ENCODE assay signal across 15 cellular contexts in the genomic region with DNA sequence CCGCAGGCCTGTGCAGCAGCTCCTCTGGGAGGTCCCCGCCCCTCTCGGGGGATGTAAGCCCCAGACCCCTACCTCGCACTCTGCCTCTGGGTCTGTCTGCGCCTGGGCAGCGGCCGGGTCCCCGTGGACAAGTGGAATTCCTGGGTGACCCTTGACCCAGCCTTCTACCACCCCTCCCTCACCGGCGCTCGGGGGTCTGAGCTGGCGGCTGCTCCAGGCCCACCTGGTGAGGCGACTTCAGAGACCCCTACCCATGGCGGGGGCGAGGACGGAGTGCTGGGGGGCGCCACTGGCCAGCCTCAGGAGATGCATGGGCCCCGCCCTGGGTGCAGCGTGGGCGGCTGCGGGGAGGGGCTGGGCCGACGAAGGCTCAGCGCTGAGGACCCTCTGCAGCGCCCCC. TPM values are rescaled to one million over a fixed set of nuclear protein-coding genes. Genes with fewer than 3 reads are reported as not detected.
DNase-seq lines count a peak whose midpoint lies in the region; ATAC-seq and TF ChIP-seq lines count a peak whose summit lies in the region.
"Not testable (repeated sequence)": the region's sequence is repeated elsewhere in the genome, so short reads cannot be mapped to it uniquely, and the experiment has no call there.
"Had no signal": no experiment of that assay in that cellular context is flagged by ENCODE, and none has a peak within 500 bp of the region (broad histone marks: within the 10 kb centered on the region; RNA-seq: fewer than 3 reads in every experiment).

No MANE protein-coding gene starts in this region.

- not testable (repeated sequence) for H3K27ac ChIP-seq in right atrium auricular region; lung (ENCODE audit: low read depth in 1 of 2, low read length in 1 of 2); naive thymus-derived CD4-positive, alpha-beta T cell (ENCODE audit: low read depth, low read length); upper lobe of right lung

- CTCF ChIA-PET in naive thymus-derived CD4-positive, alpha-beta T cell (lab: Charles Lee) = not testable (repeated sequence)

- peaks cover 0 to 23% (median 6%) of the 10 kb centered on the region in 11 donors for H3K9me3 Mint-ChIP-seq in naive thymus-derived CD4-positive, alpha-beta T cell
- H3K9me3 Mint-ChIP-seq in stimulated activated naive CD8-positive, alpha-beta T cell treated with anti-CD3 and anti-CD28 coated beads, Interleukin-15, amount 100 ng/mL, for 72 hours = peaks cover 4 to 10% of the 10 kb centered on the region in 2 donors

- 65 to 74% methylated on average over 7 to 11 of the region's 25 CpGs for WGBS in lung, 2 donors

- H3K36me3 ChIP-seq in right atrium auricular region; lung (ENCODE audit: control insufficient read depth in 2 of 2, insufficient read depth in 2 of 2, low read length in 2 of 2); naive thymus-derived CD4-positive, alpha-beta T cell (ENCODE audit: control insufficient read depth in 2 of 3, insufficient read depth in 3 of 3, low read length in 3 of 3); upper lobe of right lung: not testable (repeated sequence)

- H3K4me3 Mint-ChIP-seq in naive thymus-derived CD4-positive, alpha-beta T cell; stimulated activated naive CD8-positive, alpha-beta T cell treated with anti-CD3 and anti-CD28 coated beads, Interleukin-15, amount 100 ng/mL, for 72 hours: not testable (repeated sequence)

- peak; percentile 23 for DNase-seq in right atrium auricular region (ENCODE audit: low spot score)
- not testable (repeated sequence) for DNase-seq in lung (ENCODE audit: low spot score); naive thymus-derived CD4-positive, alpha-beta T cell; omental fat pad (ENCODE audit: low spot score); stimulated activated naive CD8-positive, alpha-beta T cell treated with anti-CD3 and anti-CD28 coated beads, Interleukin-15, amount 100 ng/mL, for 72 hours; upper lobe of right lung

- H3K27me3 ChIP-seq in right atrium auricular region; lung (ENCODE audit: control insufficient read depth, insufficient read depth); naive thymus-derived CD4-positive, alpha-beta T cell (ENCODE audit: control insufficient read depth in 2 of 2, insufficient read depth in 2 of 2, low read length in 2 of 2); upper lobe of right lung: not testable (repeated sequence)

- not testable (repeated sequence) for H3K27ac Mint-ChIP-seq in naive thymus-derived CD4-positive, alpha-beta T cell; stimulated activated naive CD8-positive, alpha-beta T cell treated with anti-CD3 and anti-CD28 coated beads, Interleukin-15, amount 100 ng/mL, for 72 hours

- not testable (repeated sequence) for H3K4me1 ChIP-seq in right atrium auricular region; lung (ENCODE audit: control insufficient read depth in 2 of 2, insufficient read depth in 2 of 2, low read length in 2 of 2); naive thymus-derived CD4-positive, alpha-beta T cell (ENCODE audit: control insufficient read depth in 2 of 2, insufficient read depth in 2 of 2, low read length in 2 of 2); upper lobe of right lung

- H3K27me3 Mint-ChIP-seq in naive thymus-derived CD4-positive, alpha-beta T cell = peaks cover 7 to 29% (median 15%) of the 10 kb centered on the region in 5 donors
- H3K27me3 Mint-ChIP-seq in stimulated activated naive CD8-positive, alpha-beta T cell treated with anti-CD3 and anti-CD28 coated beads, Interleukin-15, amount 100 ng/mL, for 72 hours = peaks cover 28% of the 10 kb centered on the region

- POLR2A ChIA-PET in naive thymus-derived CD4-positive, alpha-beta T cell (lab: Charles Lee) = not testable (repeated sequence)

- H3K36me3 Mint-ChIP-seq in naive thymus-derived CD4-positive, alpha-beta T cell = not testable (repeated sequence)

- H3K4me1 Mint-ChIP-seq in naive thymus-derived CD4-positive, alpha-beta T cell; stimulated activated naive CD8-positive, alpha-beta T cell treated with anti-CD3 and anti-CD28 coated beads, Interleukin-15, amount 100 ng/mL, for 72 hours: not testable (repeated sequence)

- ATAC-seq in SK-N-SH treated with all-trans-retinoic acid at 6 μM for 48 hours = peak; percentile 27; the same call in 2 of the 3 replicates
- ATAC-seq in lung (ENCODE audit: insufficient read depth, low FRiP score) = peak; percentile 19
- peak; percentile 22 for ATAC-seq in naive thymus-derived CD4-positive, alpha-beta T cell
- peak; percentile 45 for ATAC-seq in omental fat pad (ENCODE audit: low FRiP score)
- peak; percentile 45 for ATAC-seq in stimulated activated naive CD8-positive, alpha-beta T cell treated with anti-CD3 and anti-CD28 coated beads, Interleukin-15, amount 100 ng/mL, for 72 hours
- peak; percentile 15 for ATAC-seq in upper lobe of right lung

- not testable (repeated sequence) for TF ChIP-seq CTCF in right atrium auricular region (IDR thresholded peaks at IDR 0.05); lung (IDR thresholded peaks at IDR 0.05; ENCODE audit: control extremely low read depth, extremely low read depth); omental fat pad (IDR thresholded peaks at IDR 0.05); upper lobe of right lung (IDR thresholded peaks at IDR 0.05)

- not testable (repeated sequence) for H3K9me3 ChIP-seq in right atrium auricular region; lung (ENCODE audit: control insufficient read depth in 2 of 2, insufficient read depth in 1 of 2, low read length in 1 of 2); naive thymus-derived CD4-positive, alpha-beta T cell (ENCODE audit: control insufficient read depth in 2 of 3, low read length in 3 of 3); upper lobe of right lung

- intact Hi-C loops in naive thymus-derived CD4-positive, alpha-beta T cell (cut with micrococcal nuclease); upper lobe of right lung (cut with DNase I): not testable (repeated sequence)

- H3K4me3 ChIP-seq in right atrium auricular region; lung; naive thymus-derived CD4-positive, alpha-beta T cell (ENCODE audit: low read length); upper lobe of right lung: not testable (repeated sequence)

RNA-seq across cellular contexts. Expression of gene SPRN, which starts 8.4 kb away (rescaled TPM):
- total RNA-seq in right atrium auricular region = not detected
- total RNA-seq in lung = under 1 TPM; 0.15 to 0.34 TPM
- polyA plus RNA-seq in lung = under 1 TPM; 0.11 to 0.16 TPM
- not detected for total RNA-seq in naive thymus-derived CD4-positive, alpha-beta T cell
- polyA plus RNA-seq in naive thymus-derived CD4-positive, alpha-beta T cell = under 1 TPM; 0.10 to 0.34 TPM
- total RNA-seq in omental fat pad = not detected
- not detected for total RNA-seq in upper lobe of right lung
- total RNA-seq: A673; CD4-positive, alpha-beta memory T cell; CD4-positive, CD25-positive, alpha-beta regulatory T cell; CD8-positive, alpha-beta memory T cell; Daoy; G401; GM12878 had no signal
- polyA plus RNA-seq: CD14-positive monocyte had no signal

RNA-seq across cellular contexts. Expression of gene SCART1, which starts 21.0 kb away (rescaled TPM):
- total RNA-seq in right atrium auricular region = under 1 TPM; 0.22 to 0.24 TPM
- 1 to 10 TPM; 3.4 to 4.8 TPM for total RNA-seq in lung
- polyA plus RNA-seq in lung = under 1 TPM; 0.33 to 0.69 TPM
- total RNA-seq in naive thymus-derived CD4-positive, alpha-beta T cell = 1 to 10 TPM; 2.3 to 8.6 (median 4.5) TPM
- under 1 TPM in 1 of 2 donors, not detected in 1; 0.03 TPM for polyA plus RNA-seq in naive thymus-derived CD4-positive, alpha-beta T cell
- 1 to 10 TPM; 1.3 to 5.2 (median 2.0) TPM for total RNA-seq in omental fat pad
- total RNA-seq in upper lobe of right lung = 2.6 TPM
- polyA plus RNA-seq: CD14-positive monocyte had no signal

RNA-seq across cellular contexts. Expression of gene MTG1, which starts 38.8 kb away (rescaled TPM):
- 10 to 100 TPM in 1 of 2 donors, 1 to 10 TPM in 1; 9.9 to 15.1 TPM for total RNA-seq in right atrium auricular region
- total RNA-seq in lung = 10 to 100 TPM; 36.4 to 51.8 TPM
- polyA plus RNA-seq in lung = 10 to 100 TPM; 44.4 to 44.7 TPM
- 10 to 100 TPM; 51.0 to 67.1 (median 57.2) TPM for total RNA-seq in naive thymus-derived CD4-positive, alpha-beta T cell
- polyA plus RNA-seq in naive thymus-derived CD4-positive, alpha-beta T cell = 10 to 100 TPM; 25.6 to 40.7 TPM
- total RNA-seq in omental fat pad = 10 to 100 TPM; 14.6 to 30.9 (median 21.3) TPM
- 33.0 TPM for total RNA-seq in upper lobe of right lung

RNA-seq across cellular contexts. Expression of gene PAOX, which starts 53.7 kb away (rescaled TPM):
- total RNA-seq in right atrium auricular region (1 to 10 TPM; 2.4 to 3.5 TPM), lung (1 to 10 TPM; 6.9 to 7.0 TPM), omental fat pad (1 to 10 TPM; 3.8 to 7.7 (median 6.1) TPM), upper lobe of right lung (6.0 TPM)
- polyA plus RNA-seq in lung = 1 to 10 TPM; 4.4 to 6.3 TPM
- total RNA-seq in naive thymus-derived CD4-positive, alpha-beta T cell = 1 to 10 TPM; 1.6 to 9.8 (median 7.7) TPM
- polyA plus RNA-seq in naive thymus-derived CD4-positive, alpha-beta T cell = 1 to 10 TPM; 6.1 to 8.7 TPM

RNA-seq across cellular contexts. Expression of gene ECHS1, which starts 59.6 kb away (rescaled TPM):
- total RNA-seq in right atrium auricular region (100 to 1,000 TPM in 1 of 2 donors, 10 to 100 TPM in 1; 89.8 to 146 TPM), lung (10 to 100 TPM; 44.5 to 82.4 TPM), omental fat pad (100 to 1,000 TPM in 3 of 4 donors, 10 to 100 TPM in 1; 96.0 to 197 (median 138) TPM), upper lobe of right lung (55.8 TPM)
- polyA plus RNA-seq in lung = 10 to 100 TPM; 71.1 to 83.9 TPM
- total RNA-seq in naive thymus-derived CD4-positive, alpha-beta T cell = 10 to 100 TPM; 17.5 to 39.8 (median 28.9) TPM
- polyA plus RNA-seq in naive thymus-derived CD4-positive, alpha-beta T cell = 100 to 1,000 TPM in 1 of 2 donors, 10 to 100 TPM in 1; 81.9 to 104 TPM
